In genomic region chr14:24299255-24300191, GRCh38 we compare ENCODE assay signal across 8 cellular contexts.
DNase-seq lines count a peak whose midpoint lies in the region; ATAC-seq and TF ChIP-seq lines count a peak whose summit lies in the region.

DHRS1 (minus strand) TSS chr14:24299780; CDS start chr14:24299106, 674 bp downstream.
NOP9 (plus strand) TSS chr14:24299850; CDS start chr14:24299955, 105 bp downstream.

- CTCF ChIA-PET in RWPE1 (lab: Yijun Ruan, JAX), result interaction anchor here (0.5 to 4.7 kb wide), 8 partner anchors 9 to 1377 kb away, joined by 3 to 51 read pairs (median 6); partner anchors contain the start of genes CIDEB and TINF2

- H3K4me3 ChIP-seq in fibroblast of pulmonary artery (replicated peaks; ENCODE audit: low read depth, low read length), result peak within 1 kb of the TSS; percentile 96

- no peaks in the 10 kb centered on the region for H3K9me3 Mint-ChIP-seq in nephron progenitor cell
- H3K9me3 Mint-ChIP-seq in stimulated activated naive CD8-positive, alpha-beta T cell treated with anti-CD3 and anti-CD28 coated beads, Interleukin-15, Interleukin-2, amounts not matched to agents 100 ng/mL and 50 ng/mL, for 24 hours, result no peaks in the 10 kb centered on the region

- H3K27me3 Mint-ChIP-seq in nephron progenitor cell (ENCODE audit: low read depth, poor library complexity), result no peaks in the 10 kb centered on the region
- H3K27me3 Mint-ChIP-seq in stimulated activated naive CD8-positive, alpha-beta T cell treated with anti-CD3 and anti-CD28 coated beads, Interleukin-15, Interleukin-2, amounts not matched to agents 100 ng/mL and 50 ng/mL, for 24 hours, result no peaks in the 10 kb centered on the region

- H3K4me1 Mint-ChIP-seq in nephron progenitor cell, result peaks cover 52% of the 10 kb centered on the region
- peaks cover 51% of the 10 kb centered on the region for H3K4me1 Mint-ChIP-seq in stimulated activated naive CD8-positive, alpha-beta T cell treated with anti-CD3 and anti-CD28 coated beads, Interleukin-15, Interleukin-2, amounts not matched to agents 100 ng/mL and 50 ng/mL, for 24 hours (ENCODE audit: low read depth)

- peaks cover 25% of the 10 kb centered on the region for H3K36me3 Mint-ChIP-seq in nephron progenitor cell (ENCODE audit: low read depth)
- H3K36me3 Mint-ChIP-seq in stimulated activated naive CD8-positive, alpha-beta T cell treated with anti-CD3 and anti-CD28 coated beads, Interleukin-15, Interleukin-2, amounts not matched to agents 100 ng/mL and 50 ng/mL, for 24 hours (ENCODE audit: low read depth), result peaks cover 47% of the 10 kb centered on the region

- in situ Hi-C loops in KBM-7 (cut with MboI; ENCODE audit: low pct_unique_long_range_greater_than_20kb, low sequenced_read_pairs), result loop anchor here (10.0 kb wide), 1 partner anchor 55 kb away; the partner anchor contains the start of gene TINF2

- TF ChIP-seq CTCF in RWPE1 (conservative IDR thresholded peaks at IDR 0.05; ENCODE audit: low read depth) (no peak), fibroblast of pulmonary artery (IDR thresholded peaks at IDR 0.05; ENCODE audit: low read length, missing control alignments) (no peak), nephron progenitor cell (IDR thresholded peaks at IDR 0.05) (no peak)

- peak within 1 kb of the TSS; percentile 94 for H3K27ac ChIP-seq in RWPE1

- ATAC-seq in GM21619 (IDR thresholded peaks at IDR 0.05; ENCODE audit: unreplicated experiment), result peak; percentile 61

- DNase-seq in DMS79 (lab: John Stamatoyannopoulos, UW), result peak; percentile 44
- peak; percentile 95 for DNase-seq in KBM-7
- DNase-seq in RWPE1 (ENCODE audit: low spot score), result peak; percentile 95
- peak; percentile 88 for DNase-seq in activated effector memory CD4-positive, alpha-beta T cell treated with Interleukin-2 at 50 U/mL for 16 hours
- peak; percentile 91 for DNase-seq in fibroblast of pulmonary artery (ENCODE audit: low read depth)
- DNase-seq in nephron progenitor cell, result peak; percentile 96

- H3K27ac Mint-ChIP-seq in nephron progenitor cell, result peak within 1 kb of the TSS; percentile 75
- peak within 1 kb of the TSS; percentile 84 for H3K27ac Mint-ChIP-seq in stimulated activated naive CD8-positive, alpha-beta T cell treated with anti-CD3 and anti-CD28 coated beads, Interleukin-15, Interleukin-2, amounts not matched to agents 100 ng/mL and 50 ng/mL, for 24 hours

- POLR2A ChIA-PET in RWPE1 (lab: Yijun Ruan, JAX; ENCODE audit: low non-redundant PET), result interaction anchor here (0.6 to 3.3 kb wide), 3 partner anchors 36 to 202 kb away, joined by 3 to 17 read pairs (median 5); partner anchors contain the start of gene TINF2

- peak within 1 kb of the TSS; percentile 94 for H3K4me3 Mint-ChIP-seq in nephron progenitor cell
- peak within 1 kb of the TSS; percentile 92 for H3K4me3 Mint-ChIP-seq in stimulated activated naive CD8-positive, alpha-beta T cell treated with anti-CD3 and anti-CD28 coated beads, Interleukin-15, Interleukin-2, amounts not matched to agents 100 ng/mL and 50 ng/mL, for 24 hours

Comparison
In these comparisons a context has a peak if more than half of its experiments do, and no peak if none do; other contexts are left out.
1. Peak in every context shown above with its lines: DNase-seq, ATAC-seq, H3K4me3 ChIP-seq and H3K27ac ChIP-seq.
2. DNase-seq: peak in every context shown above with its lines; median percentile 96 in nephron progenitor cell; 95 in KBM-7; 95 in RWPE1; 91 in fibroblast of pulmonary artery; 88 in activated effector memory CD4-positive, alpha-beta T cell treated with Interleukin-2 at 50 U/mL for 16 hours; 44 in DMS79.